ENCODE assay signal across 10 cellular contexts in the genomic region with DNA sequence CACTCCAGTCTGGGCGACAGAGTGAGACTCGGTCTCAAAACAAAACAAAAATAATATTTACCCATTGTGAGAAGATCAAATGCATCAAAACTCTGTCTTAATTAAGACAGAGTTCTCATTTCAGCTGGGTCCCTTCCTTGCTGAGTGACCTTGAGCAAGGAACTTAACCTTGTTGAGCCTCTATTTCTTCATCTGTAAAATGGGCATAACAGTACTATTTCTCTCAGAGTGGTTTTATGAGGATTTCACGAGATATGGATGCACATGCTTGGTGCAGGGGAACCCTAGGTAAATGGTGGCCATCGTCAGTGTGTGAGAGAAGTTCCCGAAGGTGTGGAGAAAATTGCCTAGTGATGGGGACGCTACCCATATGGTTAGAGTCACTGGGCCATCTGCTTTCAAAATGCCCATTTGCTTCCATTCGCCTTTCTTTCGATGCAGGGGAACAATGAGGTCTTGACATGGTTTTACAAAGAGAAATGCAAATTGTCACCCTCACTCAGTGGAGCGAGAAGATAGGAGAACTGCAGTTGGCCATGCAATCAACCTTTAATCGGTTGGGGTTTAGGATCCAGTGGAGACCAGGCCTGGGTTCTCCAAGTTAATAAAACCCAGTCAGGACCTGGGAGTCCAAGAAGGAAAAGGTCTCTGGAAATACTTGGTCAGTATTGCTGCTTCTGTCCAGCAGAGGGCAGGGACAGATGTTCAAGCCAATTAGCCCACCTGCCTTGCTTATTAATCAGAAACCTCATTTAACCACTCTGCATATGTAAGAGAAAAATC. TPM values are rescaled to one million over a fixed set of nuclear protein-coding genes. Genes with fewer than 3 reads are reported as not detected.
A peak's percentile ranks its signal among the peaks of the same experiment; 100 is the strongest.
DNase-seq lines count a peak whose midpoint lies in the region; ATAC-seq and TF ChIP-seq lines count a peak whose summit lies in the region.
"Had no signal": no experiment of that assay in that cellular context is flagged by ENCODE, and none has a peak within 500 bp of the region (broad histone marks: within the 10 kb centered on the region; RNA-seq: fewer than 3 reads in every experiment).

No MANE protein-coding gene starts in this region.

- H2BK15ac ChIP-seq in H9 (ENCODE audit: low read depth, low read length), result no peak overlapping the region

- H3K27me3 Mint-ChIP-seq in H9 (ENCODE audit: low read depth) (peaks cover 3% of the 10 kb centered on the region; the same call in 1 of the 2 replicates), WTC11 (ENCODE audit: low read depth) (no peaks in the 10 kb centered on the region; the same call in 1 of the 2 replicates)
- H3K27me3 Mint-ChIP-seq: central memory CD8-positive, alpha-beta T cell had no signal

- H3T11ph ChIP-seq in H9 (ENCODE audit: low read length), result no peak overlapping the region

- no peaks in the 10 kb centered on the region for H3K79me2 ChIP-seq in H9 (ENCODE audit: insufficient read depth, low read length)

- no peak overlapping the region for H4K91ac ChIP-seq in H9 (ENCODE audit: insufficient read length, low read depth, low read length)

- H3K79me1 ChIP-seq in H9 (ENCODE audit: insufficient read depth, low read depth, low read length, poor library complexity, severe bottlenecking), result no peaks in the 10 kb centered on the region

- no CpG with 5 or more reads among the region's 10 CpGs for WGBS in H9 (ENCODE audit: extremely low coverage, insufficient read length, low lambda C conversion rate)

- H3K4me3 Mint-ChIP-seq in H9, result no peak overlapping the region
- no peak overlapping the region for H3K4me3 Mint-ChIP-seq in WTC11
- H3K4me3 Mint-ChIP-seq: central memory CD8-positive, alpha-beta T cell had no signal

- CTCF ChIA-PET in WTC11 (lab: Charles Lee), result interaction anchor here (0.7 kb wide), 1 partner anchor 161 kb away, joined by 3 read pairs; no protein-coding TSS in a partner anchor

- H3K9me3 ChIP-seq in H9 (ENCODE audit: control insufficient read depth, low read depth, low read length), result no peaks in the 10 kb centered on the region

- DNase-seq in H9 (no peak), WTC11 (ENCODE audit: low spot score) (no peak), iPS-NIHi7 (ENCODE audit: extremely low spot score) (peak; percentile 52), sciatic nerve (ENCODE audit: low spot score) (no peak), NCI-H1092 treated with DMSO at 0.1 percent for 48 hours (lab: John Stamatoyannopoulos, UW) (no peak)

- H2BK5ac ChIP-seq in H9 (ENCODE audit: insufficient read length, low read length), result no peak overlapping the region

- peak; percentile 59 for ATAC-seq in WTC11
- ATAC-seq in sciatic nerve, result no peak
- ATAC-seq in esophagus mucosa, result no peak
- ATAC-seq in GM18519 (IDR thresholded peaks at IDR 0.05; ENCODE audit: low FRiP score, unreplicated experiment), result no peak

- POLR2A ChIA-PET in WTC11 (lab: Charles Lee), result no interaction called here

- no peak overlapping the region for H3K4me2 ChIP-seq in H9 (ENCODE audit: insufficient read depth, insufficient read length, low read length)

- TF ChIP-seq CTCF in 22Rv1 (IDR thresholded peaks at IDR 0.05) (peak; percentile 77), H9 (conservative IDR thresholded peaks at IDR 0.05) (peak; percentile 70), WTC11 (IDR thresholded peaks at IDR 0.05) (no peak)

- H3K4ac ChIP-seq in H9 (ENCODE audit: low read depth, low read length), result no peak overlapping the region

- peaks cover 15 to 22% of the 10 kb centered on the region in 2 experiments for H3K4me1 Mint-ChIP-seq in H9
- peaks cover 19% of the 10 kb centered on the region for H3K4me1 Mint-ChIP-seq in WTC11
- H3K4me1 Mint-ChIP-seq: central memory CD8-positive, alpha-beta T cell had no signal

- H3K27ac Mint-ChIP-seq in H9 (no peak overlapping the region; a peak in 2 of 7 replicates), WTC11 (no peak overlapping the region)

- H4K8ac ChIP-seq in H9 (replicated peaks; ENCODE audit: insufficient read length, low read depth, low read length), result no peak overlapping the region

- no peak overlapping the region for H3K18ac ChIP-seq in H9 (ENCODE audit: insufficient read length, low read depth, low read length)

- no peak overlapping the region for H3K56ac ChIP-seq in H9 (ENCODE audit: insufficient read length, low read depth, low read length)

- no peak overlapping the region for H3K23ac ChIP-seq in H9 (ENCODE audit: insufficient read length, low read depth, low read length)

- H2BK12ac ChIP-seq in H9 (ENCODE audit: insufficient read length, low read depth, low read length), result no peak overlapping the region

- H3K9me3 Mint-ChIP-seq in H9, result peaks cover 2 to 3% of the 10 kb centered on the region in 2 experiments; a peak in 1 of 5 replicates
- peaks cover 15% of the 10 kb centered on the region for H3K9me3 Mint-ChIP-seq in WTC11
- H3K9me3 Mint-ChIP-seq: central memory CD8-positive, alpha-beta T cell had no signal

- no peak overlapping the region for H2BK120ac ChIP-seq in H9 (ENCODE audit: low read depth, low read length, poor library complexity, severe bottlenecking)

- no peak overlapping the region for H2AK5ac ChIP-seq in H9 (ENCODE audit: insufficient read length, low read length)

- peaks cover 3% of the 10 kb centered on the region; the same call in 1 of the 2 replicates for H3K4me1 ChIP-seq in H9 (ENCODE audit: insufficient read depth, low read length)

- intact Hi-C loops in sciatic nerve (cut with DNase I), result no loop called here

- H3K36me3 Mint-ChIP-seq in H9 (ENCODE audit: insufficient read depth in 1 of 3, low read depth in 3 of 3) (no peaks in the 10 kb centered on the region), WTC11 (0 out of 2 replicates have a peak, but pooled peaks cover 3% of the 10 kb centered on the region)

- H2AFZ ChIP-seq in H9 (ENCODE audit: low read length), result no peak overlapping the region

- no peaks in the 10 kb centered on the region for H3K23me2 ChIP-seq in H9 (ENCODE audit: insufficient read length, low read depth, low read length, poor library complexity, severe bottlenecking)

- H2BK20ac ChIP-seq in H9 (ENCODE audit: low read depth, low read length, poor library complexity, severe bottlenecking), result no peak overlapping the region

- H3K9ac ChIP-seq in H9 (ENCODE audit: extremely low read depth, insufficient read length, low read length), result no peak overlapping the region

- H3K14ac ChIP-seq in H9 (ENCODE audit: insufficient read depth, low read length), result no peak overlapping the region

- H4K5ac ChIP-seq in H9 (ENCODE audit: insufficient read length, low read depth, low read length), result no peak overlapping the region

- H4K20me1 ChIP-seq in H9 (ENCODE audit: control insufficient read depth, insufficient read depth, insufficient read length), result no peaks in the 10 kb centered on the region

- H3K27me3 ChIP-seq in H9 (ENCODE audit: insufficient read depth, low read length), result no peaks in the 10 kb centered on the region

- H3K27ac ChIP-seq in 22Rv1 (no peak overlapping the region), H9 (ENCODE audit: insufficient read length, low read depth, low read length) (no peak overlapping the region)
- H3K27ac ChIP-seq: SK-N-MC had no signal

TF ChIP-seq in WTC11, 78 proteins besides CTCF, POLR2A, EP300 and RAD21:
- TF ChIP-seq E2F1 (CRISPR knock-in tag; IDR thresholded peaks at IDR 0.05), result no peak

RNA-seq across cellular contexts. Expression of gene CFAP251, which starts 37.1 kb away (rescaled TPM):
- total RNA-seq in H9 (2021) (0.81 and 0.97 TPM in 2 replicates), WTC11 (2021) (2.9 to 3.1 TPM (median 3.0 TPM) in 3 replicates), sciatic nerve (3.8 TPM), esophagus mucosa (18.3 TPM)
